ENCODE assay signal across 1 cellular context in the genomic region with DNA sequence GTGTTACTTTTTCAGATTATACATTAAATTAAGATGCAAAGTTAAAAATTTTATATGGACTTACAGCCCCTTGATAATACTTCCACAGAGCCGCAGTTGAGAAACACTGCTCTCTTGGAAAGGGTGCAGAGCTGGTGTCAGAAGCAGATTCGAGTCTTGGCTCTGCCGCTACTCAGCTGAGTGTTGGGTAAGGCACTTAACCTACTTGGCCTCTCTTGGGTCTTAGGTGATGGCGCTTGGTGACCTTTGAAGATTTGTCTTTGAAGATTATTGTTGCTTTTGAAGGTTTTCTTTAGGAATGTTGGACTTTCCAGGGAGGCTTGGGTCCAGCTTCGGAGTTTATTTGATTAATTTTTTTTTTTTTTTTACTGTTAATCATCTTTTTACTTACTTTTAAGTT.
TF ChIP-seq lines count a peak whose summit lies in the region.

No MANE protein-coding gene starts in this region.

TF ChIP-seq in K562, 482 proteins besides CTCF, POLR2A, EP300 and RAD21 (continued from another document):
- TF ChIP-seq, protein P1, sequence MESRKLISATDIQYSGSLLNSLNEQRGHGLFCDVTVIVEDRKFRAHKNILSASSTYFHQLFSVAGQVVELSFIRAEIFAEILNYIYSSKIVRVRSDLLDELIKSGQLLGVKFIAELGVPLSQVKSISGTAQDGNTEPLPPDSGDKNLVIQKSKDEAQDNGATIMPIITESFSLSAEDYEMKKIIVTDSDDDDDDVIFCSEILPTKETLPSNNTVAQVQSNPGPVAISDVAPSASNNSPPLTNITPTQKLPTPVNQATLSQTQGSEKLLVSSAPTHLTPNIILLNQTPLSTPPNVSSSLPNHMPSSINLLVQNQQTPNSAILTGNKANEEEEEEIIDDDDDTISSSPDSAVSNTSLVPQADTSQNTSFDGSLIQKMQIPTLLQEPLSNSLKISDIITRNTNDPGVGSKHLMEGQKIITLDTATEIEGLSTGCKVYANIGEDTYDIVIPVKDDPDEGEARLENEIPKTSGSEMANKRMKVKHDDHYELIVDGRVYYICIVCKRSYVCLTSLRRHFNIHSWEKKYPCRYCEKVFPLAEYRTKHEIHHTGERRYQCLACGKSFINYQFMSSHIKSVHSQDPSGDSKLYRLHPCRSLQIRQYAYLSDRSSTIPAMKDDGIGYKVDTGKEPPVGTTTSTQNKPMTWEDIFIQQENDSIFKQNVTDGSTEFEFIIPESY (CRISPR knock-in tag; IDR thresholded peaks at IDR 0.05) = peak; percentile 44; the same call in 1 of the 2 replicates
- TF ChIP-seq, protein P2, sequence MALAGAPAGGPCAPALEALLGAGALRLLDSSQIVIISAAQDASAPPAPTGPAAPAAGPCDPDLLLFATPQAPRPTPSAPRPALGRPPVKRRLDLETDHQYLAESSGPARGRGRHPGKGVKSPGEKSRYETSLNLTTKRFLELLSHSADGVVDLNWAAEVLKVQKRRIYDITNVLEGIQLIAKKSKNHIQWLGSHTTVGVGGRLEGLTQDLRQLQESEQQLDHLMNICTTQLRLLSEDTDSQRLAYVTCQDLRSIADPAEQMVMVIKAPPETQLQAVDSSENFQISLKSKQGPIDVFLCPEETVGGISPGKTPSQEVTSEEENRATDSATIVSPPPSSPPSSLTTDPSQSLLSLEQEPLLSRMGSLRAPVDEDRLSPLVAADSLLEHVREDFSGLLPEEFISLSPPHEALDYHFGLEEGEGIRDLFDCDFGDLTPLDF (CRISPR knock-in tag; IDR thresholded peaks at IDR 0.05) = no peak
- TF ChIP-seq PHF20 (IDR thresholded peaks at IDR 0.05; ENCODE audit: partially characterized antibody) (no peak), ZBTB17 (CRISPR knock-in tag; IDR thresholded peaks at IDR 0.05) (no peak)
